ENCODE assay signal across 13 cellular contexts in the genomic region with DNA sequence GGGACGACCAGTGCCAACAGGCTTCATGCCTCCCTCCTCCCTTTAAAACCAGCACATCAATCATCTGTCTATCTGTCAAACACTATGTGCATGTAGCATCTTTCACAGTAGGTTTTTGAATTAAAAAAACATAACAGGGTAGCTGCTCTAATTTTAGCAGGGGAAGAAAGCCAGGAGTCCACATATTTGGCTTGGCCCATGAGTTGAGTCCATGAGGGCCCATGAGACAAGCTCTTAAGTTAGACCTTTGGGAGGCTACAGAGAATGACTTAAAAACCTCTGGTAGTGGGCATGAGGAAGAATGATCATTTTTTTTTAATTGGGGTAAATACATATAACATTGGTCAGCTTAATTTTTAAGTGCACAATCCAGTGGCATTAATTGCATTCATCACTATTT.
"Had no signal": no experiment of that assay in that cellular context is flagged by ENCODE, and none has a peak within 500 bp of the region (broad histone marks: within the 10 kb centered on the region; RNA-seq: fewer than 3 reads in every experiment).

No MANE protein-coding gene starts in this region.

- H3K4me3 ChIP-seq: adrenal gland, body of pancreas, testis had no signal

- H3K4me1 Mint-ChIP-seq: endodermal cell had no signal

- H3K9me3 Mint-ChIP-seq: activated CD8-positive, alpha-beta T cell treated with anti-CD3 and anti-CD28 coated beads for 36 hours; activated naive CD4-positive, alpha-beta T cell treated with anti-CD3 and anti-CD28 coated beads, Interleukin-2, amount 10 ng/mL, durations not matched to agents 7 days and 5 days; activated T-helper 17 cell treated with anti-CD3 and anti-CD28 coated beads, Interleukin-2, amount 50 U/mL, for 72 hours; endodermal cell; stimulated activated naive CD8-positive, alpha-beta T cell treated with anti-CD3 and anti-CD28 coated beads, Interleukin-15, amount 100 ng/mL, for 72 hours had no signal

- H3K27ac Mint-ChIP-seq: activated CD8-positive, alpha-beta T cell treated with anti-CD3 and anti-CD28 coated beads for 36 hours; activated naive CD4-positive, alpha-beta T cell treated with anti-CD3 and anti-CD28 coated beads, Interleukin-2, amount 10 ng/mL, durations not matched to agents 7 days and 5 days; activated T-helper 17 cell treated with anti-CD3 and anti-CD28 coated beads, Interleukin-2, amount 50 U/mL, for 72 hours; endodermal cell; stimulated activated naive CD8-positive, alpha-beta T cell treated with anti-CD3 and anti-CD28 coated beads, Interleukin-15, amount 100 ng/mL, for 72 hours had no signal

- H3K27me3 Mint-ChIP-seq: activated CD8-positive, alpha-beta T cell treated with anti-CD3 and anti-CD28 coated beads for 36 hours; activated naive CD4-positive, alpha-beta T cell treated with anti-CD3 and anti-CD28 coated beads, Interleukin-2, amount 10 ng/mL, durations not matched to agents 7 days and 5 days; activated T-helper 17 cell treated with anti-CD3 and anti-CD28 coated beads, Interleukin-2, amount 50 U/mL, for 72 hours; stimulated activated naive CD8-positive, alpha-beta T cell treated with anti-CD3 and anti-CD28 coated beads, Interleukin-15, amount 100 ng/mL, for 72 hours had no signal

- DNase-seq: activated CD4-positive, alpha-beta T cell treated with anti-CD3 and anti-CD28 coated beads for 1 hour; activated CD8-positive, alpha-beta memory T cell treated with anti-CD3 and anti-CD28 coated beads, Interleukin-2, amount 50 U/mL, for 4 hours; activated CD8-positive, alpha-beta T cell treated with anti-CD3 and anti-CD28 coated beads for 36 hours; activated naive CD4-positive, alpha-beta T cell treated with anti-CD3 and anti-CD28 coated beads, Interleukin-2, amount 10 ng/mL, durations not matched to agents 7 days and 5 days; adrenal gland; body of pancreas; endodermal cell; erythroblast; left cardiac atrium; stimulated activated CD4-positive, alpha-beta T cell treated with anti-CD3 and anti-CD28 coated beads, Interleukin-2, amount 100 ng/mL, for 48 hours; stimulated activated naive CD8-positive, alpha-beta T cell treated with anti-CD3 and anti-CD28 coated beads, Interleukin-15, amount 100 ng/mL, for 72 hours; testis had no signal

- H3K9me3 ChIP-seq: adrenal gland, body of pancreas, testis had no signal

- H3K4me3 Mint-ChIP-seq: activated CD8-positive, alpha-beta T cell treated with anti-CD3 and anti-CD28 coated beads for 36 hours; activated naive CD4-positive, alpha-beta T cell treated with anti-CD3 and anti-CD28 coated beads, Interleukin-2, amount 10 ng/mL, durations not matched to agents 7 days and 5 days; activated T-helper 17 cell treated with anti-CD3 and anti-CD28 coated beads, Interleukin-2, amount 50 U/mL, for 72 hours; endodermal cell; stimulated activated naive CD8-positive, alpha-beta T cell treated with anti-CD3 and anti-CD28 coated beads, Interleukin-15, amount 100 ng/mL, for 72 hours had no signal

- H3K27me3 ChIP-seq: adrenal gland, body of pancreas, testis had no signal

- ATAC-seq: activated CD8-positive, alpha-beta T cell treated with anti-CD3 and anti-CD28 coated beads for 36 hours; activated T-helper 17 cell treated with anti-CD3 and anti-CD28 coated beads, Interleukin-2, amount 50 U/mL, for 72 hours; left cardiac atrium; stimulated activated naive CD8-positive, alpha-beta T cell treated with anti-CD3 and anti-CD28 coated beads, Interleukin-15, amount 100 ng/mL, for 72 hours had no signal
